8 cellular contexts compared by ENCODE assay signal in the genomic region with DNA sequence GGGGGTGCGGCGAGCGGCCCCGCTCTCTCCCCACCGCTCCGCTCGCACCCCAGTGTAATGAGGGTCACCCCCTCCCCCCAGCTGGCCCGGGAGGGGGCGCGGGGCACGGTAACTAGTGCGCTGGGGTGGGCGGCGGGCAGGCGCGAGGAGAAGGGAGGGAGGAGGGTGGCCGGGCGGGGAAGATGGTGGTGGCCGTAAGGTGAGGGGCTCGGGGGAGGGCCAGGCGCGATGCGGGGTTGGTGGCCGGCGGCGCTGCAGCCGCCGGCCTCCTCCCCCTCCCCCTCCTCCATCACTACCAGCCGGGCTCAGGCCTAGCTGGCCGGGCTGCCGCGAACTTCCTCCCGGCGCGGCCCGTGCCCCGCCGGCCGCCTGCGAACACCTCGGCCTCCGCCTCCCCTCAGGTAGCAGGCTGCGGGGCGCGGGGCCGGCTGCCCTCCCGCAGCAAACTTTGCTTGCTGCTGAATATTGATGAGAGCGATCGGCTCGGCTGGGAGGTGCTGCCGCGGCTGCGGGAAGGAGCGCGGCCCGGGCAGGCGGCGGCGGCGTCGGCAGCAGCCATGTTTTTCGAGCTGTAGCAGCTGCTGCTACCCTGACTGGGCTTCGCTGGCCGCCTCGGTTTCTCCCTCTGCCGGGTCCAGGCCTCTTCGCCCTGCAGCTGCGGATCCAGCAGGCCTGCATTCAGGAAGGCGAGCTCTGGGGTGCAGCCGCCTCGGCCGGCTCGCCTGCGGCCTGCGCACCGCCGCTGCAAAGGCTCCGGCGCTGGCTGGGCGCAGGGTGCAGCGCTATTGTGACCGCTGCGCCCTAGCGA. TPM values are rescaled to one million over a fixed set of nuclear protein-coding genes. Genes with fewer than 3 reads are reported as not detected.
DNase-seq lines count a peak whose midpoint lies in the region; ATAC-seq and TF ChIP-seq lines count a peak whose summit lies in the region.

No MANE protein-coding gene starts in this region.

- peaks cover 10% of the 10 kb centered on the region for H3K36me3 Mint-ChIP-seq in activated naive CD8-positive, alpha-beta T cell

- H3K4me3 ChIP-seq in AG04449 (ENCODE audit: low read depth, low read length): peak overlapping the region; percentile 64

- ATAC-seq in GM18867 (IDR thresholded peaks at IDR 0.05; ENCODE audit: unreplicated experiment) (peak; percentile 30), HG03097 (IDR thresholded peaks at IDR 0.05; ENCODE audit: low FRiP score, unreplicated experiment) (peak; percentile 27), left cardiac atrium (peak; percentile 39 to 60)

- TF ChIP-seq CTCF in AG04449 (IDR thresholded peaks at IDR 0.05; ENCODE audit: insufficient read depth, low read length, missing control alignments): no peak

- peaks cover 50% of the 10 kb centered on the region for H3K4me1 Mint-ChIP-seq in activated naive CD8-positive, alpha-beta T cell (ENCODE audit: low read depth)

- intact Hi-C loops in left cardiac atrium (cut with DNase I): loop anchor here in 1 of 2 donors (10.0 kb wide), 1 partner anchor 71 kb away; no protein-coding TSS in a partner anchor
- intact Hi-C loops in posterior cingulate gyrus (cut with DNase I): loop anchor here (1.0 to 5.0 kb wide), 3 partner anchors 18 to 313 kb away; a partner anchor contains a TSS

- peak overlapping the region; percentile 88 for H3K4me3 Mint-ChIP-seq in activated naive CD8-positive, alpha-beta T cell

- CTCF ChIA-PET in AG04449 (lab: Yijun Ruan, JAX): interaction anchor here (1.7 to 2.4 kb wide), 2 partner anchors 19 to 21 kb away, joined by 5 to 7 read pairs; no protein-coding TSS in a partner anchor

- peak overlapping the region; percentile 89 for H3K27ac Mint-ChIP-seq in activated naive CD8-positive, alpha-beta T cell

- no peaks in the 10 kb centered on the region for H3K9me3 Mint-ChIP-seq in activated naive CD8-positive, alpha-beta T cell (ENCODE audit: low read depth)

- DNase-seq in AG04449 (ENCODE audit: low read depth, low spot score): no peak
- DNase-seq in RPMI7951 (ENCODE audit: low read depth): peak; percentile 37
- peak; percentile 52 for DNase-seq in left cardiac atrium
- peak in 9 of 10 donors; percentile 19 to 89 (median 51) for DNase-seq in posterior cingulate gyrus
- DNase-seq in GF-D8 (lab: John Stamatoyannopoulos, UW): no peak

- POLR2A ChIA-PET in AG04449 (lab: Yijun Ruan, JAX): interaction anchor here (1.1 kb wide), 1 partner anchor 12 kb away, joined by 3 read pairs; no protein-coding TSS in a partner anchor

- H3K27me3 Mint-ChIP-seq in activated naive CD8-positive, alpha-beta T cell: no peaks in the 10 kb centered on the region

RNA-seq across cellular contexts. Expression of a gene that starts 0.5 kb away (rescaled TPM):
- total RNA-seq in RPMI7951 (2014; rRNA removed; shearing (Covaris generic)): 11.5 and 14.5 TPM in 2 replicates
- total RNA-seq in left cardiac atrium: 10 to 100 TPM; 40.6 to 44.2 TPM

RNA-seq across cellular contexts. Expression of a gene that starts 47.3 kb away (rescaled TPM):
- 1.9 and 2.0 TPM in 2 replicates for total RNA-seq in RPMI7951 (2014; rRNA removed; shearing (Covaris generic))
- total RNA-seq in left cardiac atrium: 1 to 10 TPM in 1 of 2 donors, under 1 TPM in 1; 0.92 to 1.4 TPM

Comparison
In these comparisons a context has a peak if more than half of its experiments do, and no peak if none do; other contexts are left out.
1. DNase-seq: peak in RPMI7951 (single experiment), left cardiac atrium (single experiment) and posterior cingulate gyrus (9 of 10); none in AG04449 (single experiment) and GF-D8 (single experiment).
2. Peak in every context shown above with its lines, with median percentiles within 50 percentile points of each other: ATAC-seq.